In genomic region chr3:152316318-152316717, GRCh38 we compare ENCODE assay signal across 15 cellular contexts. TPM values are rescaled to one million over a fixed set of nuclear protein-coding genes. Genes with fewer than 3 reads are reported as not detected.
A peak's percentile ranks its signal among the peaks of the same experiment; 100 is the strongest.
DNase-seq lines count a peak whose midpoint lies in the region; ATAC-seq and TF ChIP-seq lines count a peak whose summit lies in the region.
"Had no signal": no experiment of that assay in that cellular context is flagged by ENCODE, and none has a peak within 500 bp of the region (broad histone marks: within the 10 kb centered on the region; RNA-seq: fewer than 3 reads in every experiment).

No MANE protein-coding gene starts in this region.

- peaks cover 56% of the 10 kb centered on the region for H3K4me1 ChIP-seq in ACC112 (ENCODE audit: control insufficient read depth, insufficient read depth, low read length, unreplicated experiment)
- H3K4me1 ChIP-seq in CD8-positive, alpha-beta memory T cell (ENCODE audit: insufficient read depth, low read length): peaks cover 87% of the 10 kb centered on the region
- peaks cover 2 to 67% of the 10 kb centered on the region in 2 donors for H3K4me1 ChIP-seq in ascending aorta
- peaks cover 54% of the 10 kb centered on the region for H3K4me1 ChIP-seq in osteoblast (ENCODE audit: insufficient read depth, low read length)

- peak overlapping the region; percentile 88 for H3K27ac ChIP-seq in ACC112 (ENCODE audit: low read depth, low read length)
- no peak overlapping the region for H3K27ac ChIP-seq in CD8-positive, alpha-beta memory T cell (ENCODE audit: low read depth, low read length)
- H3K27ac ChIP-seq in ascending aorta: peak overlapping the region; percentile 78 to 81
- peak overlapping the region; percentile 87 for H3K27ac ChIP-seq in osteoblast (ENCODE audit: low read depth, low read length)
- H3K27ac ChIP-seq: epithelial cell of prostate had no signal

- H3K27me3 Mint-ChIP-seq in CD8-positive, alpha-beta memory T cell: no peaks in the 10 kb centered on the region
- H3K27me3 Mint-ChIP-seq: activated B cell treated with CpG ODN at 0.5 μM for 24 hours; stimulated activated memory B cell treated with anti-CD40 and anti-IgM and Interleukin-4, amounts not matched to agents 10 μg/mL and 1 μg/mL and 100 μg/mL, for 72 hours had no signal

- no peak overlapping the region for H3K4me3 ChIP-seq in ACC112 (ENCODE audit: low read depth, low read length)
- no peak overlapping the region for H3K4me3 ChIP-seq in CD8-positive, alpha-beta memory T cell (ENCODE audit: low read length)
- peak overlapping the region in 1 of 2 donors; percentile 14 for H3K4me3 ChIP-seq in ascending aorta
- H3K4me3 ChIP-seq in osteoblast (ENCODE audit: insufficient read depth, low read length): no peak overlapping the region
- H3K4me3 ChIP-seq: HAP-1 had no signal

- H3K27ac Mint-ChIP-seq in CD8-positive, alpha-beta memory T cell: peak overlapping the region in 7 of 8 donors; percentile 25 to 92 (median 77)
- H3K27ac Mint-ChIP-seq: activated B cell treated with CpG ODN at 0.5 μM for 24 hours; stimulated activated memory B cell treated with anti-CD40 and anti-IgM and Interleukin-4, amounts not matched to agents 10 μg/mL and 1 μg/mL and 100 μg/mL, for 72 hours had no signal

- no peaks in the 10 kb centered on the region for H3K9me3 ChIP-seq in CD8-positive, alpha-beta memory T cell (ENCODE audit: low read length)
- no peaks in the 10 kb centered on the region for H3K9me3 ChIP-seq in ascending aorta
- H3K9me3 ChIP-seq in osteoblast (ENCODE audit: low read depth, low read length): no peaks in the 10 kb centered on the region
- H3K9me3 ChIP-seq: HAP-1 had no signal

- CTCF ChIA-PET in CD8-positive, alpha-beta memory T cell (lab: Charles Lee): no interaction called here

- H3K27me3 ChIP-seq in ACC112 (ENCODE audit: insufficient read depth, low read length) (no peaks in the 10 kb centered on the region), ascending aorta (no peaks in the 10 kb centered on the region), osteoblast (ENCODE audit: insufficient read depth, low read length) (no peaks in the 10 kb centered on the region)
- H3K27me3 ChIP-seq in CD8-positive, alpha-beta memory T cell (ENCODE audit: insufficient read depth, low read length, poor library complexity, severe bottlenecking): no peaks in the 10 kb centered on the region

- intact Hi-C loops in ascending aorta (cut with DNase I): no loop called here

- no peak for ATAC-seq in left lobe of liver
- ATAC-seq: stimulated activated memory B cell treated with anti-CD40 and anti-IgM and Interleukin-4, amounts not matched to agents 10 μg/mL and 1 μg/mL and 100 μg/mL, for 72 hours had no signal

- H3K9me3 Mint-ChIP-seq in CD8-positive, alpha-beta memory T cell: no peaks in the 10 kb centered on the region
- H3K9me3 Mint-ChIP-seq: activated B cell treated with CpG ODN at 0.5 μM for 24 hours; stimulated activated memory B cell treated with anti-CD40 and anti-IgM and Interleukin-4, amounts not matched to agents 10 μg/mL and 1 μg/mL and 100 μg/mL, for 72 hours had no signal

- peaks cover 84% of the 10 kb centered on the region for H3K79me2 ChIP-seq in ACC112 (ENCODE audit: control insufficient read depth, insufficient read depth, low read length, unreplicated experiment)
- H3K79me2 ChIP-seq in osteoblast (ENCODE audit: insufficient read depth, low read length): peaks cover 91% of the 10 kb centered on the region

- POLR2A ChIA-PET in CD8-positive, alpha-beta memory T cell (lab: Charles Lee): no interaction called here

- H4K20me1 ChIP-seq in osteoblast (ENCODE audit: insufficient read depth, low read length): peaks cover 39% of the 10 kb centered on the region

- H3K36me3 ChIP-seq in ACC112 (ENCODE audit: insufficient read depth, low read length) (0 out of 2 replicates have a peak, but pooled peaks cover 21% of the 10 kb centered on the region), ascending aorta (no peaks in the 10 kb centered on the region), osteoblast (ENCODE audit: insufficient read depth, low read length) (peaks cover 8% of the 10 kb centered on the region)
- no peaks in the 10 kb centered on the region for H3K36me3 ChIP-seq in CD8-positive, alpha-beta memory T cell (ENCODE audit: insufficient read depth, low read length)
- H3K36me3 ChIP-seq: HAP-1 had no signal

- no peak overlapping the region for H3K4me2 ChIP-seq in osteoblast (ENCODE audit: insufficient read depth, low read length)

- H3K4me3 Mint-ChIP-seq in CD8-positive, alpha-beta memory T cell: peak overlapping the region in 6 of 7 donors; percentile 12 to 68 (median 20)
- H3K4me3 Mint-ChIP-seq: activated B cell treated with CpG ODN at 0.5 μM for 24 hours; stimulated activated memory B cell treated with anti-CD40 and anti-IgM and Interleukin-4, amounts not matched to agents 10 μg/mL and 1 μg/mL and 100 μg/mL, for 72 hours had no signal

- TF ChIP-seq CTCF in ascending aorta (IDR thresholded peaks at IDR 0.05) (no peak), osteoblast (IDR thresholded peaks at IDR 0.05; ENCODE audit: extremely low read depth, low read depth, low read length) (no peak)

- peaks cover 3 to 67% (median 6%) of the 10 kb centered on the region in 3 donors for H3K36me3 Mint-ChIP-seq in CD8-positive, alpha-beta memory T cell

- peaks cover 81 to 92% (median 89%) of the 10 kb centered on the region in 3 donors for H3K4me1 Mint-ChIP-seq in CD8-positive, alpha-beta memory T cell

- no peak overlapping the region for H2AFZ ChIP-seq in ACC112 (ENCODE audit: low read length, unreplicated experiment)
- no peak overlapping the region for H2AFZ ChIP-seq in osteoblast (ENCODE audit: low read length)

- DNase-seq in CD8-positive, alpha-beta memory T cell: no peak
- DNase-seq in ascending aorta (ENCODE audit: low spot score in 2 of 2) (no peak), osteoblast (ENCODE audit: insufficient read length, low spot score, missing footprints) (no peak), GM03348 (ENCODE audit: low spot score) (no peak), left lobe of liver (ENCODE audit: low spot score) (no peak), DMS114 treated with DMSO at 0.1 percent for 48 hours (lab: John Stamatoyannopoulos, UW; ENCODE audit: unreplicated experiment) (no peak)
- DNase-seq: activated B cell treated with CpG ODN at 0.5 μM for 24 hours; activated effector memory CD4-positive, alpha-beta T cell treated with Interleukin-2 at 50 U/mL for 16 hours; mesendoderm; NCI-H2171; stimulated activated CD4-positive, alpha-beta T cell treated with anti-CD3 and anti-CD28 coated beads, Interleukin-4, amount 100 ng/mL, for 1 hour had no signal

RNA-seq across cellular contexts. Expression of gene MBNL1, which starts 47.6 kb away (rescaled TPM):
- 100 to 1,000 TPM; 386 to 391 TPM for total RNA-seq in CD8-positive, alpha-beta memory T cell
- 303 TPM for polyA plus RNA-seq in CD8-positive, alpha-beta memory T cell
- total RNA-seq in ascending aorta: 350 TPM
- 483 and 545 TPM in 2 replicates for total RNA-seq in osteoblast
- total RNA-seq in left lobe of liver: 48.4 TPM
